ENCODE assay signal across 12 cellular contexts in genomic region chr12:64180951-64181350, GRCh38. TPM values are rescaled to one million over a fixed set of nuclear protein-coding genes. Genes with fewer than 3 reads are reported as not detected.
DNase-seq lines count a peak whose midpoint lies in the region; ATAC-seq and TF ChIP-seq lines count a peak whose summit lies in the region.
"Had no signal": no experiment of that assay in that cellular context is flagged by ENCODE, and none has a peak within 500 bp of the region (broad histone marks: within the 10 kb centered on the region; RNA-seq: fewer than 3 reads in every experiment).

No MANE protein-coding gene starts in this region.

- 44 to 68% methylated on average over 5 of the region's 5 CpGs for WGBS in esophagus, 2 donors

- peaks cover 9% of the 10 kb centered on the region; the same call in 1 of the 2 replicates for H3K9me3 ChIP-seq in PC-9 (ENCODE audit: insufficient read depth, low read depth)
- H3K9me3 ChIP-seq in esophagus (ENCODE audit: control insufficient read depth in 2 of 2, insufficient read depth in 1 of 2, low read depth in 1 of 2, low read length in 1 of 2): no peaks in the 10 kb centered on the region

- no peaks in the 10 kb centered on the region for H3K9me2 ChIP-seq in PC-9 (ENCODE audit: insufficient read depth)

- POLR2A ChIA-PET in PC-9 (lab: Charles Lee; ENCODE audit: unreplicated experiment): no interaction called here

- ATAC-seq in GM21528 (IDR thresholded peaks at IDR 0.05; ENCODE audit: low FRiP score, unreplicated experiment): no peak
- ATAC-seq: GM12878 had no signal

- peak overlapping the region; percentile 57 for H3K4me2 ChIP-seq in PC-9
- H3K4me2 ChIP-seq: GM23338 had no signal

- TSS peak; percentile 88 for BruUV-seq in PC-9 (replicated peaks; lab: Mats Ljungman, UMichigan)

- H3K36me3 ChIP-seq in ACC112 (ENCODE audit: insufficient read depth, low read length): no peaks in the 10 kb centered on the region
- no peaks in the 10 kb centered on the region for H3K36me3 ChIP-seq in PC-9 (ENCODE audit: low read depth)
- H3K36me3 ChIP-seq in esophagus (ENCODE audit: control insufficient read depth in 2 of 2, insufficient read depth in 2 of 2, low read length in 1 of 2): no peaks in the 10 kb centered on the region

- H3F3A ChIP-seq in PC-9 (ENCODE audit: insufficient read depth, low read depth): peaks cover 38% of the 10 kb centered on the region

- no peaks in the 10 kb centered on the region for H4K20me1 ChIP-seq in PC-9 (ENCODE audit: insufficient read depth)

- H3K4me3 ChIP-seq in ACC112 (ENCODE audit: low read depth, low read length) (peak overlapping the region; percentile 40), PC-9 (peak overlapping the region; percentile 3; the same call in 1 of the 2 replicates), esophagus (ENCODE audit: low read depth in 1 of 2, low read length in 2 of 2) (no peak overlapping the region)
- H3K4me3 ChIP-seq: GM12878, GM23338 had no signal

- no peak for TF ChIP-seq CTCF in PC-9 (conservative IDR thresholded peaks at IDR 0.05)

- H3K79me2 ChIP-seq in ACC112 (ENCODE audit: control insufficient read depth, insufficient read depth, low read length, unreplicated experiment) (no peaks in the 10 kb centered on the region), PC-9 (ENCODE audit: low read depth) (no peaks in the 10 kb centered on the region)

- DNase-seq in PC-9: peak; percentile 17 to 46
- DNase-seq in myocyte (ENCODE audit: low read depth): peak; percentile 50
- DNase-seq in cerebellum (ENCODE audit: low spot score): no peak
- no peak for DNase-seq in HPDE6-E6E7 (ENCODE audit: extremely low spot score)
- DNase-seq in posterior cingulate gyrus: no peak
- DNase-seq: activated naive CD4-positive, alpha-beta T cell; stimulated activated naive CD4-positive, alpha-beta T cell treated with Interleukin-2 at 50 U/mL for 16 hours had no signal

- intact Hi-C loops in PC-9 (cut with micrococcal nuclease; ENCODE audit: unreplicated experiment) (loop anchor here (1.0 to 10.0 kb wide), 4 partner anchors 40 to 337 kb away; partner anchors contain the start of gene SRGAP1), posterior cingulate gyrus (cut with DNase I) (loop anchor here (1.0 to 5.0 kb wide), 3 partner anchors 76 to 342 kb away; partner anchors contain the start of gene SRGAP1)

- CTCF ChIA-PET in PC-9 (lab: Charles Lee): interaction anchor here (0.7 to 1.4 kb wide), 3 partner anchors 11 to 340 kb away, joined by 3 to 8 read pairs (median 3); partner anchors contain the start of gene SRGAP1

- H3K27ac ChIP-seq in ACC112 (ENCODE audit: low read depth, low read length) (peak overlapping the region; percentile 97), PC-9 (peak overlapping the region; percentile 79), esophagus (ENCODE audit: low read depth in 2 of 2, low read length in 1 of 2) (peak overlapping the region; percentile 30 to 57)

- H2AFZ ChIP-seq in ACC112 (ENCODE audit: low read length, unreplicated experiment): peak overlapping the region; percentile 57
- H2AFZ ChIP-seq in PC-9: no peak overlapping the region

- H3K27me3 ChIP-seq in ACC112 (ENCODE audit: insufficient read depth, low read length): no peaks in the 10 kb centered on the region
- no peaks in the 10 kb centered on the region for H3K27me3 ChIP-seq in PC-9 (ENCODE audit: insufficient read depth, low read depth)
- H3K27me3 ChIP-seq in esophagus (ENCODE audit: control insufficient read depth in 1 of 2, insufficient read depth in 2 of 2, low read length in 2 of 2): no peaks in the 10 kb centered on the region

- H3K4me1 ChIP-seq in ACC112 (ENCODE audit: control insufficient read depth, insufficient read depth, low read length, unreplicated experiment): peaks cover 55% of the 10 kb centered on the region
- H3K4me1 ChIP-seq in PC-9 (replicated peaks; ENCODE audit: insufficient read depth): peaks cover 43% of the 10 kb centered on the region
- no peaks in the 10 kb centered on the region for H3K4me1 ChIP-seq in esophagus (ENCODE audit: control insufficient read depth in 2 of 2, insufficient read depth in 2 of 2, low read length in 1 of 2)

RNA-seq across cellular contexts. Expression of gene KICS2, which starts 41.1 kb away (rescaled TPM):
- total RNA-seq in PC-9 (2021) (12.1 and 14.5 TPM in 2 replicates), myocyte (7.2 and 8.5 TPM in 2 replicates), cerebellum (7.2 TPM)
- polyA plus RNA-seq in esophagus: 1 to 10 TPM; 3.5 to 4.1 TPM
- polyA plus RNA-seq in myocyte (2012): 3.2 TPM

Comparison
In these comparisons a context has a peak if more than half of its experiments do, and no peak if none do; other contexts are left out.
1. H3K27ac ChIP-seq: peak in every context shown above with its lines; median percentile 97 in ACC112; 79 in PC-9; 44 in esophagus.
2. H3K4me3 ChIP-seq: peak in ACC112 (single experiment) and PC-9 (single experiment); none in esophagus (0 of 2).
3. DNase-seq: peak in PC-9 (2 of 2) and myocyte (single experiment); none in cerebellum (single experiment), HPDE6-E6E7 (single experiment) and posterior cingulate gyrus (0 of 10).